Comparison of ENCODE assay signal across 34 cellular contexts in the genomic region with DNA sequence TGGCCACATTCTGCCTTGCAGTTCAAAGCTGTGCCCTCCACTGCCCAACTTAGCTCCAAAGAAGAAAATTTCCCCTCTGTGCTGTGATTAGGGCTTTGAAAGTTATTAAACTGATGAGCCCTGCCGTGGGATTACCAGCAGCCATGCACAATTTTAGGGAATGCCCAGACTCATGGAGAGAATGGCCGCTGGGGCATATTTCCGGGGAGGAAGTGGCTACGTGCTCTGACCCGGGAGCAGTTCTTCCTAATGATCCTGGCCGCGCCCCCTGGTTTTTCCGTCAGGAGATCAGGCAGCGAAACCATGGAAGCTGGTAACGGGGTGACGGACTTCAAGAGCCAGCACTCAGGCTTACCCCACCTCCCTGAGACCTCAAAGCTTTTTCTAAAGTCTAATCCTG.
"Had no signal": no experiment of that assay in that cellular context is flagged by ENCODE, and none has a peak within 500 bp of the region (broad histone marks: within the 10 kb centered on the region; RNA-seq: fewer than 3 reads in every experiment).

No MANE protein-coding gene starts in this region.

- H3K4me2 ChIP-seq: PC-9 had no signal

- H3K36me3 ChIP-seq: ascending aorta, cardiac muscle cell, colonic mucosa, MG63 had no signal

- H2AFZ ChIP-seq: PC-9 had no signal

- H3K27me3 ChIP-seq: ascending aorta, cardiac muscle cell, colonic mucosa, MG63 had no signal

- H3K27ac ChIP-seq: ascending aorta, cardiac muscle cell, colonic mucosa, PC-9, RWPE1, VCaP had no signal

- H3K4me3 ChIP-seq: ascending aorta, cardiac muscle cell, colonic mucosa, MG63, PC-9 had no signal

- FAIRE-seq: RCC 7860 had no signal

- DNase-seq: activated B cell treated with CpG ODN at 0.5 μM for 24 hours; activated CD4-positive, alpha-beta T cell treated with anti-CD3 and anti-CD28 coated beads, Interleukin-2, amount 10 ng/mL, durations not matched to agents 24 days and 14 days; activated CD4-positive, alpha-beta T cell treated with anti-CD3 and anti-CD28 coated beads, Interleukin-2, amount 50 U/mL, for 4 hours; activated CD8-positive, alpha-beta T cell treated with anti-CD3 and anti-CD28 coated beads for 36 hours; activated gamma-delta T cell; activated naive CD4-positive, alpha-beta T cell treated with Interleukin-2 at 50 U/mL for 16 hours; activated naive CD8-positive, alpha-beta T cell treated with anti-CD3 and anti-CD28 coated beads, Interleukin-2, amount 10 ng/mL, durations not matched to agents 7 days and 5 days; activated T-cell treated with anti-CD3 and anti-CD28 coated beads, Interleukin-2, amount 50 U/mL, for 24 hours; amygdala; colonic mucosa; MG63; NCI-H1048; NCI-H1105 treated with DMSO at 0.1 percent for 48 hours; NCI-H1436 treated with DMSO at 0.1 percent for 48 hours; NCI-H1694 treated with DMSO at 0.1 percent for 48 hours; NCI-H2029; NCI-H2171; NCI-H226; NCI-H446 treated with DMSO at 0.1 percent for 48 hours; NCI-H524; NCI-H69; PC-9; SIG-M5; SW 1271; T-helper 1 cell; T-helper 2 cell; T-helper 9 cell had no signal

- H3K4me1 ChIP-seq: ascending aorta, colonic mucosa had no signal

- H3K9me3 ChIP-seq: ascending aorta, colonic mucosa, MG63 had no signal

- ATAC-seq: activated CD8-positive, alpha-beta T cell treated with anti-CD3 and anti-CD28 coated beads for 36 hours; Right ventricle myocardium inferior; SK-N-SH treated with all-trans-retinoic acid at 6 μM for 48 hours had no signal
